ENCODE assay signal across 1 cellular context in the genomic region with DNA sequence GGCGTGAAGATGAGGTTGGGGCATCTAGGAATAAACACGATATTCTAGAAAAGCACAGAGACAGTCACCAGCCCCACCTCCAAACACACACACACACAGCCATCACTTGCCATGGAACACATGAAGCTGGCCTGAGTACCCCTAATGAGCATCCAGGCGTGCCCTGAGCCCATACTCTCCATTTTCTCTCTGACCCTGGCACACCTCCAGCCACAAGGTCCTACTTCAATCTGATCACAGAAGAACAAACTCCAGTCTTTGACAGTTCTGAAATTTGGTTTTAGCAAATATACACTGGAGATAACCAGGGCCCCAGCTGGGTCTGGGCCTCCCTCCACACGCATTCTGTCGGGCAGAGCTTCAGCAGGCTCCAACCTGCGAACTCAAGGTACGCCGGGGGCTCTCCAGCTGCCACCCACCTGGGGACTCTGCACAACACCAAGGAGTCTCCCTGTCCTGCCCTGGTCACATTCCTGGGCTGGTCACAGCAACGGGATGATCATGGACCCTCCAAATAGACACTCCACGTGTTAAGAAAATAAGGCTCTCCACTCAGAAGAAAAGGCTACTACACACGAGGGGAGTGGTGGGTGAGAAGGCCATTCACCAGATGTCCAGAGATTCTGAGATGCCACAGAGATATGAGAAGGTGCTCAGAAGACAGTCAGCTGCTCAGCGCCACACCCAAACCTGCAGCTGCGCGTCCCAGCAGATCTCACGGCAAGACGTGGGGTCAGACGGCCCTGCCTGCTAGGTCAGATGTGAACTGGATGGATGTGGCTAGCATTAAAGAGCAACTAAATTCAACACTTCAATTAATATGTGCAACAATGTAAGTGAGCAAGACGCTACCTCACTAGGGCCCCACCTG.
TF ChIP-seq lines count a peak whose summit lies in the region.

No MANE protein-coding gene starts in this region.

TF ChIP-seq in HepG2, 621 proteins besides CTCF, POLR2A, EP300 and RAD21 (continues in another document):
- TF ChIP-seq ZNF720 (CRISPR knock-in tag; IDR thresholded peaks at IDR 0.05) (no peak), ZNF446 (CRISPR knock-in tag; IDR thresholded peaks at IDR 0.05) (no peak), POLR2AphosphoS2 (IDR thresholded peaks at IDR 0.05; ENCODE audit: low read depth, low read length) (no peak), FOXC1 (CRISPR knock-in tag; IDR thresholded peaks at IDR 0.05; ENCODE audit: borderline replicate concordance) (no peak), SP1 (IDR thresholded peaks at IDR 0.05) (no peak), SP1 (CRISPR knock-in tag; IDR thresholded peaks at IDR 0.05) (no peak), ZNF83 (CRISPR knock-in tag; IDR thresholded peaks at IDR 0.05; ENCODE audit: borderline replicate concordance) (no peak), ZNF180 (CRISPR knock-in tag; IDR thresholded peaks at IDR 0.05; ENCODE audit: borderline replicate concordance, low read depth) (no peak), ZNF678 (CRISPR knock-in tag; IDR thresholded peaks at IDR 0.05) (no peak), ZBTB38 (CRISPR knock-in tag; IDR thresholded peaks at IDR 0.05) (no peak), ZNF34 (CRISPR knock-in tag; IDR thresholded peaks at IDR 0.05; ENCODE audit: borderline replicate concordance) (no peak), ATF1 (CRISPR knock-in tag; IDR thresholded peaks at IDR 0.05) (no peak), SNAI1 (CRISPR knock-in tag; IDR thresholded peaks at IDR 0.05; ENCODE audit: borderline replicate concordance) (no peak), ZNF274 (CRISPR knock-in tag; IDR thresholded peaks at IDR 0.05) (no peak; the same call in 1 of the 2 replicates), ZNF121 (CRISPR knock-in tag; IDR thresholded peaks at IDR 0.05) (0 out of 2 replicates have a peak, but pooled peaks have one; percentile 24), KDM3A (CRISPR knock-in tag; IDR thresholded peaks at IDR 0.05; ENCODE audit: low read depth) (no peak), ZNF562 (CRISPR knock-in tag; IDR thresholded peaks at IDR 0.05; ENCODE audit: borderline replicate concordance) (no peak), ZSCAN20 (CRISPR knock-in tag; IDR thresholded peaks at IDR 0.05; ENCODE audit: borderline replicate concordance) (no peak), FOXK1 (CRISPR knock-in tag; IDR thresholded peaks at IDR 0.05; ENCODE audit: borderline replicate concordance, low read depth) (no peak), ZNF790 (CRISPR knock-in tag; IDR thresholded peaks at IDR 0.05; ENCODE audit: borderline replicate concordance) (peak; percentile 15; the same call in 1 of the 2 replicates), RNF2 (conservative IDR thresholded peaks at IDR 0.05; ENCODE audit: low read depth) (no peak), ZNF552 (CRISPR knock-in tag; IDR thresholded peaks at IDR 0.05; ENCODE audit: borderline replicate concordance) (no peak), HMG20B (CRISPR knock-in tag; conservative IDR thresholded peaks at IDR 0.05) (no peak), AKAP8 (CRISPR knock-in tag; IDR thresholded peaks at IDR 0.05) (no peak), HOXA7 (CRISPR knock-in tag; IDR thresholded peaks at IDR 0.05) (no peak), ZNF746 (CRISPR knock-in tag; IDR thresholded peaks at IDR 0.05) (no peak), ZMYM4 (CRISPR knock-in tag; IDR thresholded peaks at IDR 0.05) (no peak), NAIF1 (CRISPR knock-in tag; IDR thresholded peaks at IDR 0.05; ENCODE audit: borderline replicate concordance) (no peak), ZNF558 (CRISPR knock-in tag; IDR thresholded peaks at IDR 0.05; ENCODE audit: borderline replicate concordance) (0 out of 2 replicates have a peak, but pooled peaks have one; percentile 0), JARID2 (CRISPR knock-in tag; IDR thresholded peaks at IDR 0.05; ENCODE audit: insufficient replicate concordance) (no peak), ZNF724P (CRISPR knock-in tag; IDR thresholded peaks at IDR 0.05; ENCODE audit: borderline replicate concordance) (no peak), TSC22D2 (CRISPR knock-in tag; IDR thresholded peaks at IDR 0.05; ENCODE audit: borderline replicate concordance) (no peak), ZNF614 (CRISPR knock-in tag; IDR thresholded peaks at IDR 0.05; ENCODE audit: borderline replicate concordance) (no peak), IKZF4 (CRISPR knock-in tag; IDR thresholded peaks at IDR 0.05; ENCODE audit: borderline replicate concordance, low read depth, not compliant biosample characterization) (no peak), KLF11 (CRISPR knock-in tag; IDR thresholded peaks at IDR 0.05) (no peak)
- TF ChIP-seq, protein P1, sequence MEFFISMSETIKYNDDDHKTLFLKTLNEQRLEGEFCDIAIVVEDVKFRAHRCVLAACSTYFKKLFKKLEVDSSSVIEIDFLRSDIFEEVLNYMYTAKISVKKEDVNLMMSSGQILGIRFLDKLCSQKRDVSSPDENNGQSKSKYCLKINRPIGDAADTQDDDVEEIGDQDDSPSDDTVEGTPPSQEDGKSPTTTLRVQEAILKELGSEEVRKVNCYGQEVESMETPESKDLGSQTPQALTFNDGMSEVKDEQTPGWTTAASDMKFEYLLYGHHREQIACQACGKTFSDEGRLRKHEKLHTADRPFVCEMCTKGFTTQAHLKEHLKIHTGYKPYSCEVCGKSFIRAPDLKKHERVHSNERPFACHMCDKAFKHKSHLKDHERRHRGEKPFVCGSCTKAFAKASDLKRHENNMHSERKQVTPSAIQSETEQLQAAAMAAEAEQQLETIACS (CRISPR knock-in tag; IDR thresholded peaks at IDR 0.05), result 0 out of 2 replicates have a peak, but pooled peaks have one; percentile 16
- TF ChIP-seq, protein P2, sequence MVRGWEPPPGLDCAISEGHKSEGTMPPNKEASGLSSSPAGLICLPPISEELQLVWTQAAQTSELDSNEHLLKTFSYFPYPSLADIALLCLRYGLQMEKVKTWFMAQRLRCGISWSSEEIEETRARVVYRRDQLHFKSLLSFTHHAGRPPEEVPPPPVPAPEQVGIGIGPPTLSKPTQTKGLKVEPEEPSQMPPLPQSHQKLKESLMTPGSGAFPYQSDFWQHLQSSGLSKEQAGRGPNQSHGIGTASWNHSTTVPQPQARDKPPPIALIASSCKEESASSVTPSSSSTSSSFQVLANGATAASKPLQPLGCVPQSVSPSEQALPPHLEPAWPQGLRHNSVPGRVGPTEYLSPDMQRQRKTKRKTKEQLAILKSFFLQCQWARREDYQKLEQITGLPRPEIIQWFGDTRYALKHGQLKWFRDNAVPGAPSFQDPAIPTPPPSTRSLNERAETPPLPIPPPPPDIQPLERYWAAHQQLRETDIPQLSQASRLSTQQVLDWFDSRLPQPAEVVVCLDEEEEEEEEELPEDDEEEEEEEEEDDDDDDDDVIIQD (CRISPR knock-in tag; IDR thresholded peaks at IDR 0.05; ENCODE audit: low read depth), result no peak
- TF ChIP-seq, protein P3, sequence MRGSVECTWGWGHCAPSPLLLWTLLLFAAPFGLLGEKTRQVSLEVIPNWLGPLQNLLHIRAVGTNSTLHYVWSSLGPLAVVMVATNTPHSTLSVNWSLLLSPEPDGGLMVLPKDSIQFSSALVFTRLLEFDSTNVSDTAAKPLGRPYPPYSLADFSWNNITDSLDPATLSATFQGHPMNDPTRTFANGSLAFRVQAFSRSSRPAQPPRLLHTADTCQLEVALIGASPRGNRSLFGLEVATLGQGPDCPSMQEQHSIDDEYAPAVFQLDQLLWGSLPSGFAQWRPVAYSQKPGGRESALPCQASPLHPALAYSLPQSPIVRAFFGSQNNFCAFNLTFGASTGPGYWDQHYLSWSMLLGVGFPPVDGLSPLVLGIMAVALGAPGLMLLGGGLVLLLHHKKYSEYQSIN (CRISPR knock-in tag; IDR thresholded peaks at IDR 0.05; ENCODE audit: borderline replicate concordance), result no peak
- TF ChIP-seq, protein P4, sequence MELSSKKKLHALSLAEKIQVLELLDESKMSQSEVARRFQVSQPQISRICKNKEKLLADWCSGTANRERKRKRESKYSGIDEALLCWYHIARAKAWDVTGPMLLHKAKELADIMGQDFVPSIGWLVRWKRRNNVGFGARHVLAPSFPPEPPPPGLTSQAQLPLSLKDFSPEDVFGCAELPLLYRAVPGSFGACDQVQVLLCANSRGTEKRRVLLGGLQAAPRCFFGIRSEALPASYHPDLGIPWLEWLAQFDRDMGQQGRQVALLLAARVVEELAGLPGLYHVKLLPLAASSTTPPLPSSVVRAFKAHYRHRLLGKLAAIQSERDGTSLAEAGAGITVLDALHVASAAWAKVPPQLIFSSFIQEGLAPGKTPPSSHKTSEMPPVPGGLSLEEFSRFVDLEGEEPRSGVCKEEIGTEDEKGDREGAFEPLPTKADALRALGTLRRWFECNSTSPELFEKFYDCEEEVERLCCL (CRISPR knock-in tag; IDR thresholded peaks at IDR 0.05; ENCODE audit: borderline replicate concordance), result no peak
- TF ChIP-seq, protein P5, sequence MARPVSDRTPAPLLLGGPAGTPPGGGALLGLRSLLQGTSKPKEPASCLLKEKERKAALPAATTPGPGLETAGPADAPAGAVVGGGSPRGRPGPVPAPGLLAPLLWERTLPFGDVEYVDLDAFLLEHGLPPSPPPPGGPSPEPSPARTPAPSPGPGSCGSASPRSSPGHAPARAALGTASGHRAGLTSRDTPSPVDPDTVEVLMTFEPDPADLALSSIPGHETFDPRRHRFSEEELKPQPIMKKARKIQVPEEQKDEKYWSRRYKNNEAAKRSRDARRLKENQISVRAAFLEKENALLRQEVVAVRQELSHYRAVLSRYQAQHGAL (CRISPR knock-in tag; IDR thresholded peaks at IDR 0.05; ENCODE audit: not compliant biosample characterization), result peak; percentile 50
- TF ChIP-seq, protein P6, sequence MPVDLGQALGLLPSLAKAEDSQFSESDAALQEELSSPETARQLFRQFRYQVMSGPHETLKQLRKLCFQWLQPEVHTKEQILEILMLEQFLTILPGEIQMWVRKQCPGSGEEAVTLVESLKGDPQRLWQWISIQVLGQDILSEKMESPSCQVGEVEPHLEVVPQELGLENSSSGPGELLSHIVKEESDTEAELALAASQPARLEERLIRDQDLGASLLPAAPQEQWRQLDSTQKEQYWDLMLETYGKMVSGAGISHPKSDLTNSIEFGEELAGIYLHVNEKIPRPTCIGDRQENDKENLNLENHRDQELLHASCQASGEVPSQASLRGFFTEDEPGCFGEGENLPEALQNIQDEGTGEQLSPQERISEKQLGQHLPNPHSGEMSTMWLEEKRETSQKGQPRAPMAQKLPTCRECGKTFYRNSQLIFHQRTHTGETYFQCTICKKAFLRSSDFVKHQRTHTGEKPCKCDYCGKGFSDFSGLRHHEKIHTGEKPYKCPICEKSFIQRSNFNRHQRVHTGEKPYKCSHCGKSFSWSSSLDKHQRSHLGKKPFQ (CRISPR knock-in tag; IDR thresholded peaks at IDR 0.05; ENCODE audit: insufficient replicate concordance), result no peak
- TF ChIP-seq, protein P7, sequence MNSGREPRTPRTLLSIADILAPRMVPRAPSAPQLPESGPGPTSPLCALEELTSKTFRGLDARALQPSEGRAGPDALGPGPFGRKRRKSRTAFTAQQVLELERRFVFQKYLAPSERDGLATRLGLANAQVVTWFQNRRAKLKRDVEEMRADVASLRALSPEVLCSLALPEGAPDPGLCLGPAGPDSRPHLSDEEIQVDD (CRISPR knock-in tag; IDR thresholded peaks at IDR 0.05; ENCODE audit: borderline replicate concordance), result no peak
- TF ChIP-seq, protein P8, sequence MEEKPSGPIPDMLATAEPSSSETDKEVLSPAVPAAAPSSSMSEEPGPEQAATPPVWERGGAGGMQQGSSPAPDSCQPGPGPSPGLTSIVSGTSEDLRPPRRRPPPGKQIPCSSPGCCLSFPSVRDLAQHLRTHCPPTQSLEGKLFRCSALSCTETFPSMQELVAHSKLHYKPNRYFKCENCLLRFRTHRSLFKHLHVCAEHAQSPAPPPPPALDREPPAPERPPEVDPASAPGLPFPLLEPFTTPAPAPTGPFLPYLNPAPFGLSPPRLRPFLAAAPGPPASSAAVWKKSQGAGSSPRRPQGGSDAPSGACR (CRISPR knock-in tag; IDR thresholded peaks at IDR 0.05), result no peak
- TF ChIP-seq, protein P9, sequence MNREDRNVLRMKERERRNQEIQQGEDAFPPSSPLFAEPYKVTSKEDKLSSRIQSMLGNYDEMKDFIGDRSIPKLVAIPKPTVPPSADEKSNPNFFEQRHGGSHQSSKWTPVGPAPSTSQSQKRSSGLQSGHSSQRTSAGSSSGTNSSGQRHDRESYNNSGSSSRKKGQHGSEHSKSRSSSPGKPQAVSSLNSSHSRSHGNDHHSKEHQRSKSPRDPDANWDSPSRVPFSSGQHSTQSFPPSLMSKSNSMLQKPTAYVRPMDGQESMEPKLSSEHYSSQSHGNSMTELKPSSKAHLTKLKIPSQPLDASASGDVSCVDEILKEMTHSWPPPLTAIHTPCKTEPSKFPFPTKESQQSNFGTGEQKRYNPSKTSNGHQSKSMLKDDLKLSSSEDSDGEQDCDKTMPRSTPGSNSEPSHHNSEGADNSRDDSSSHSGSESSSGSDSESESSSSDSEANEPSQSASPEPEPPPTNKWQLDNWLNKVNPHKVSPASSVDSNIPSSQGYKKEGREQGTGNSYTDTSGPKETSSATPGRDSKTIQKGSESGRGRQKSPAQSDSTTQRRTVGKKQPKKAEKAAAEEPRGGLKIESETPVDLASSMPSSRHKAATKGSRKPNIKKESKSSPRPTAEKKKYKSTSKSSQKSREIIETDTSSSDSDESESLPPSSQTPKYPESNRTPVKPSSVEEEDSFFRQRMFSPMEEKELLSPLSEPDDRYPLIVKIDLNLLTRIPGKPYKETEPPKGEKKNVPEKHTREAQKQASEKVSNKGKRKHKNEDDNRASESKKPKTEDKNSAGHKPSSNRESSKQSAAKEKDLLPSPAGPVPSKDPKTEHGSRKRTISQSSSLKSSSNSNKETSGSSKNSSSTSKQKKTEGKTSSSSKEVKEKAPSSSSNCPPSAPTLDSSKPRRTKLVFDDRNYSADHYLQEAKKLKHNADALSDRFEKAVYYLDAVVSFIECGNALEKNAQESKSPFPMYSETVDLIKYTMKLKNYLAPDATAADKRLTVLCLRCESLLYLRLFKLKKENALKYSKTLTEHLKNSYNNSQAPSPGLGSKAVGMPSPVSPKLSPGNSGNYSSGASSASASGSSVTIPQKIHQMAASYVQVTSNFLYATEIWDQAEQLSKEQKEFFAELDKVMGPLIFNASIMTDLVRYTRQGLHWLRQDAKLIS (CRISPR knock-in tag; IDR thresholded peaks at IDR 0.05), result no peak
